ENCODE assay signal across 10 cellular contexts in the genomic region with DNA sequence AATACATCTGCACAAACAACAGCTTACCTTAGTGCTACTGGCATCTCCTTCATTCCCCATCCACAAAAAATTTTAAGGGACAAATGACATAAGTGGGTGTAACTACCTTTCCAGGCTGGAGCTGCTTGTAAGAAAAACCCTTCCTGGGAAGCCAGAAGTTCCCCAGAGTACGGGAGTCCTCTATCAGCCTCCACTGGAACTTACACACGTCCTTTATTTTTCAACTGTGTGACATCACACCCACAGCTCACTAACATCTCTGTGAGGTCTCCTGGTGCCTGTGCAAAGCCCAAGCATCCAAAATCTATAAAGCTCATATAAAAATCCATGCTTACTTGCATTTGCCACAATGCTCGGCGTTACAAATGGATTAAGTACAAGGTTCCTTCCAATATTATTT. TPM values are rescaled to one million over a fixed set of nuclear protein-coding genes. Genes with fewer than 3 reads are reported as not detected.
A peak's percentile ranks its signal among the peaks of the same experiment; 100 is the strongest.
DNase-seq lines count a peak whose midpoint lies in the region; ATAC-seq and TF ChIP-seq lines count a peak whose summit lies in the region.
"Had no signal": no experiment of that assay in that cellular context is flagged by ENCODE, and none has a peak within 500 bp of the region (broad histone marks: within the 10 kb centered on the region; RNA-seq: fewer than 3 reads in every experiment).

No MANE protein-coding gene starts in this region.

- no peaks in the 10 kb centered on the region for H3K27me3 ChIP-seq in gastroesophageal sphincter
- H3K27me3 ChIP-seq in stomach: no peaks in the 10 kb centered on the region
- H3K27me3 ChIP-seq: BE2C had no signal

- POLR2A ChIA-PET in activated B cell treated with CpG ODN at 0.5 μM for 24 hours (lab: Charles Lee): interaction anchor here (0.7 kb wide), 1 partner anchor 26 kb away, joined by 7 read pairs; no protein-coding TSS in a partner anchor

- peaks cover 21 to 97% (median 33%) of the 10 kb centered on the region in 3 donors for H3K4me1 ChIP-seq in gastroesophageal sphincter
- H3K4me1 ChIP-seq in stomach: peaks cover 67 to 100% (median 87%) of the 10 kb centered on the region in 4 donors
- H3K4me1 ChIP-seq: BE2C had no signal

- intact Hi-C loops in activated B cell treated with CpG ODN at 0.5 μM for 24 hours (cut with micrococcal nuclease) (loop anchor here (2.0 to 10.0 kb wide), 3 partner anchors 78 to 532 kb away; partner anchors contain the start of gene SLC25A26), stomach (cut with DNase I; ENCODE audit: low total_unique reads) (no loop called here)

- WGBS in gastroesophageal sphincter (ENCODE audit: low coverage in 1 of 2), 2 donors: 18 to 35% methylated on average over 3 to 4 of the region's 4 CpGs
- 22 to 34% (median 26%) methylated on average over 4 of the region's 4 CpGs for WGBS in stomach, 5 donors

- H3K36me3 ChIP-seq in gastroesophageal sphincter: no peaks in the 10 kb centered on the region
- no peaks in the 10 kb centered on the region for H3K36me3 ChIP-seq in stomach
- H3K36me3 ChIP-seq: BE2C had no signal

- TF ChIP-seq EP300 in gastroesophageal sphincter (IDR thresholded peaks at IDR 0.05) (no peak), stomach (IDR thresholded peaks at IDR 0.05) (no peak)

- H3K27ac Mint-ChIP-seq in activated CD8-positive, alpha-beta memory T cell treated with anti-CD3 and anti-CD28 coated beads, Interleukin-2, amount 10 ng/mL, durations not matched to agents 7 days and 5 days: peak overlapping the region; percentile 92
- peak overlapping the region; percentile 95 for H3K27ac Mint-ChIP-seq in activated B cell treated with CpG ODN at 0.5 μM for 24 hours

- TF ChIP-seq POLR2A in gastroesophageal sphincter (IDR thresholded peaks at IDR 0.05): no peak
- TF ChIP-seq POLR2A in stomach (IDR thresholded peaks at IDR 0.05): no peak

- H3K4me1 Mint-ChIP-seq in activated CD8-positive, alpha-beta memory T cell treated with anti-CD3 and anti-CD28 coated beads, Interleukin-2, amount 10 ng/mL, durations not matched to agents 7 days and 5 days: peaks cover 59% of the 10 kb centered on the region
- peaks cover 52% of the 10 kb centered on the region for H3K4me1 Mint-ChIP-seq in activated B cell treated with CpG ODN at 0.5 μM for 24 hours

- CTCF ChIA-PET in activated CD8-positive, alpha-beta memory T cell treated with anti-CD3 and anti-CD28 coated beads, Interleukin-2, amount 10 ng/mL, durations not matched to agents 7 days and 5 days (lab: Charles Lee): interaction anchor here (0.7 to 1.1 kb wide), 2 partner anchors 9 to 11 kb away, joined by 4 to 5 read pairs; no protein-coding TSS in a partner anchor
- CTCF ChIA-PET in activated B cell treated with CpG ODN at 0.5 μM for 24 hours (lab: Charles Lee): interaction anchor here (0.8 kb wide), 1 partner anchor 10 kb away, joined by 3 read pairs; no protein-coding TSS in a partner anchor

- H3K4me3 Mint-ChIP-seq in activated CD8-positive, alpha-beta memory T cell treated with anti-CD3 and anti-CD28 coated beads, Interleukin-2, amount 10 ng/mL, durations not matched to agents 7 days and 5 days: peak overlapping the region; percentile 62
- H3K4me3 Mint-ChIP-seq in activated B cell treated with CpG ODN at 0.5 μM for 24 hours: peak overlapping the region; percentile 71

- H3K9me3 ChIP-seq in gastroesophageal sphincter (no peaks in the 10 kb centered on the region), stomach (no peaks in the 10 kb centered on the region)
- H3K9me3 ChIP-seq: BE2C had no signal

- H3K9me3 Mint-ChIP-seq in activated CD8-positive, alpha-beta memory T cell treated with anti-CD3 and anti-CD28 coated beads, Interleukin-2, amount 10 ng/mL, durations not matched to agents 7 days and 5 days (ENCODE audit: low read depth): no peaks in the 10 kb centered on the region
- H3K9me3 Mint-ChIP-seq in activated B cell treated with CpG ODN at 0.5 μM for 24 hours: no peaks in the 10 kb centered on the region

- H3K27me3 Mint-ChIP-seq in activated CD8-positive, alpha-beta memory T cell treated with anti-CD3 and anti-CD28 coated beads, Interleukin-2, amount 10 ng/mL, durations not matched to agents 7 days and 5 days: no peaks in the 10 kb centered on the region
- peaks cover 8% of the 10 kb centered on the region for H3K27me3 Mint-ChIP-seq in activated B cell treated with CpG ODN at 0.5 μM for 24 hours

- no peak for ATAC-seq in activated CD8-positive, alpha-beta memory T cell treated with anti-CD3 and anti-CD28 coated beads, Interleukin-2, amount 10 ng/mL, durations not matched to agents 7 days and 5 days
- ATAC-seq in activated B cell treated with CpG ODN at 0.5 μM for 24 hours (ENCODE audit: low read depth): no peak
- no peak for ATAC-seq in gastroesophageal sphincter
- ATAC-seq in omental fat pad (ENCODE audit: low FRiP score): no peak

- TF ChIP-seq CTCF in activated B cell treated with CpG ODN at 0.5 μM for 24 hours (IDR thresholded peaks at IDR 0.05) (no peak), gastroesophageal sphincter (IDR thresholded peaks at IDR 0.05) (no peak), stomach (IDR thresholded peaks at IDR 0.05) (no peak), omental fat pad (IDR thresholded peaks at IDR 0.05) (no peak)

- H3K4me3 ChIP-seq in gastroesophageal sphincter (peak overlapping the region in 1 of 2 donors; percentile 4), stomach (peak overlapping the region in 2 of 4 donors; percentile 0 to 3)

- H3K36me3 Mint-ChIP-seq in activated CD8-positive, alpha-beta memory T cell treated with anti-CD3 and anti-CD28 coated beads, Interleukin-2, amount 10 ng/mL, durations not matched to agents 7 days and 5 days: peaks cover 16% of the 10 kb centered on the region
- no peaks in the 10 kb centered on the region for H3K36me3 Mint-ChIP-seq in activated B cell treated with CpG ODN at 0.5 μM for 24 hours (ENCODE audit: low read depth)

- H3K27ac ChIP-seq in gastroesophageal sphincter (peak overlapping the region in 3 of 4 donors; percentile 48 to 99 (median 93)), stomach (peak overlapping the region in 4 of 5 donors; percentile 26 to 96 (median 82))

- no peak for DNase-seq in activated CD8-positive, alpha-beta memory T cell treated with anti-CD3 and anti-CD28 coated beads, Interleukin-2, amount 10 ng/mL, durations not matched to agents 7 days and 5 days
- no peak for DNase-seq in activated CD8-positive, alpha-beta memory T cell treated with anti-CD3 and anti-CD28 coated beads, Interleukin-2, amount 50 U/mL, for 48 hours
- no peak for DNase-seq in activated B cell treated with CpG ODN at 0.5 μM for 24 hours
- no peak for DNase-seq in stomach
- no peak for DNase-seq in activated effector memory CD4-positive, alpha-beta T cell treated with Interleukin-2 at 50 U/mL for 16 hours
- DNase-seq in iPS-NIHi11 (ENCODE audit: low spot score): no peak
- no peak for DNase-seq in omental fat pad (ENCODE audit: low spot score)
- DNase-seq: BE2C, NCI-H1417 treated with DMSO at 0.1 percent for 48 hours had no signal

RNA-seq across cellular contexts. Expression of gene LRIG1, which starts 27.6 kb away (rescaled TPM):
- 10 to 100 TPM; 21.0 to 31.6 TPM for total RNA-seq in activated CD8-positive, alpha-beta memory T cell treated with anti-CD3 and anti-CD28 coated beads, Interleukin-2, amount 10 ng/mL, durations not matched to agents 7 days and 5 days
- 9.4 and 9.7 TPM in 2 replicates for total RNA-seq in activated B cell treated with CpG ODN at 0.5 μM for 24 hours
- total RNA-seq in gastroesophageal sphincter: 100 to 1,000 TPM; 104 to 217 (median 157) TPM
- 100 to 1,000 TPM in 3 of 5 donors, 10 to 100 TPM in 2; 85.8 to 278 (median 101) TPM for total RNA-seq in stomach
- polyA plus RNA-seq in stomach: 10 to 100 TPM; 20.2 to 31.5 (median 21.2) TPM
- 10 to 100 TPM; 44.2 to 96.2 (median 57.6) TPM for total RNA-seq in omental fat pad
